ENCODE assay signal across 10 cellular contexts in genomic region chr6:11918021-11918738, GRCh38.
DNase-seq lines count a peak whose midpoint lies in the region; ATAC-seq and TF ChIP-seq lines count a peak whose summit lies in the region.
"Had no signal": no experiment of that assay in that cellular context is flagged by ENCODE, and none has a peak within 500 bp of the region (broad histone marks: within the 10 kb centered on the region; RNA-seq: fewer than 3 reads in every experiment).

No MANE protein-coding gene starts in this region.

- no peaks in the 10 kb centered on the region for H3K27me3 Mint-ChIP-seq in naive thymus-derived CD4-positive, alpha-beta T cell

- H3K9me3 Mint-ChIP-seq in naive thymus-derived CD4-positive, alpha-beta T cell = no peaks in the 10 kb centered on the region

- H3K36me3 Mint-ChIP-seq in naive thymus-derived CD4-positive, alpha-beta T cell = no peaks in the 10 kb centered on the region

- no peak for TF ChIP-seq POLR2A in thyroid gland (IDR thresholded peaks at IDR 0.05)

- 80 to 84% methylated on average over 8 of the region's 8 CpGs for WGBS in thyroid gland, 2 donors

- H3K4me1 ChIP-seq in colonic mucosa (peaks cover 4% of the 10 kb centered on the region), muscle layer of duodenum (ENCODE audit: control insufficient read depth in 1 of 2, insufficient read depth in 2 of 2, low read length in 2 of 2) (peaks cover 0 to 23% of the 10 kb centered on the region in 2 donors), thyroid gland (no peaks in the 10 kb centered on the region)
- H3K4me1 ChIP-seq in naive thymus-derived CD4-positive, alpha-beta T cell (ENCODE audit: control insufficient read depth in 2 of 2, insufficient read depth in 2 of 2, low read length in 2 of 2) = no peaks in the 10 kb centered on the region

- H3K27ac ChIP-seq in colonic mucosa (peak overlapping the region; percentile 51), muscle layer of duodenum (ENCODE audit: low read length) (peak overlapping the region; percentile 84), thyroid gland (no peak overlapping the region)
- H3K27ac ChIP-seq in naive thymus-derived CD4-positive, alpha-beta T cell (ENCODE audit: low read depth, low read length) = no peak overlapping the region
- H3K27ac ChIP-seq: WERI-Rb-1 had no signal

- H3K27me3 ChIP-seq in colonic mucosa (no peaks in the 10 kb centered on the region), muscle layer of duodenum (ENCODE audit: low read depth, low read length) (no peaks in the 10 kb centered on the region), thyroid gland (no peaks in the 10 kb centered on the region)
- H3K27me3 ChIP-seq in naive thymus-derived CD4-positive, alpha-beta T cell (ENCODE audit: control insufficient read depth in 2 of 2, insufficient read depth in 2 of 2, low read length in 2 of 2) = no peaks in the 10 kb centered on the region

- H3K4me3 ChIP-seq in colonic mucosa = no peak overlapping the region
- no peak overlapping the region for H3K4me3 ChIP-seq in muscle layer of duodenum (ENCODE audit: low read depth in 1 of 2, low read length in 2 of 2)
- H3K4me3 ChIP-seq in thyroid gland (replicated peaks in 1 of 3) = no peak overlapping the region
- H3K4me3 ChIP-seq in naive thymus-derived CD4-positive, alpha-beta T cell (ENCODE audit: low read length) = no peak overlapping the region

- H3K4me3 Mint-ChIP-seq in naive thymus-derived CD4-positive, alpha-beta T cell = no peak overlapping the region

- peaks cover 0 to 1% (median 0%) of the 10 kb centered on the region in 7 donors for H3K4me1 Mint-ChIP-seq in naive thymus-derived CD4-positive, alpha-beta T cell

- H3K36me3 ChIP-seq in colonic mucosa (no peaks in the 10 kb centered on the region), muscle layer of duodenum (ENCODE audit: control insufficient read depth in 1 of 2, insufficient read depth in 2 of 2, low read length in 2 of 2) (no peaks in the 10 kb centered on the region), thyroid gland (no peaks in the 10 kb centered on the region)
- no peaks in the 10 kb centered on the region for H3K36me3 ChIP-seq in naive thymus-derived CD4-positive, alpha-beta T cell (ENCODE audit: control insufficient read depth in 2 of 3, insufficient read depth in 3 of 3, low read length in 3 of 3)
- H3K36me3 ChIP-seq: WERI-Rb-1 had no signal

- no peak for ATAC-seq in naive thymus-derived CD4-positive, alpha-beta T cell
- ATAC-seq in HG03175 (IDR thresholded peaks at IDR 0.05; ENCODE audit: unreplicated experiment) (no peak), HG03432 (IDR thresholded peaks at IDR 0.05; ENCODE audit: unreplicated experiment) (no peak)

- H3K27ac Mint-ChIP-seq in naive thymus-derived CD4-positive, alpha-beta T cell = peak overlapping the region in 2 of 9 donors; percentile 6 to 78

- intact Hi-C loops in colonic mucosa (cut with DNase I) = loop anchor here (10.0 kb wide), 1 partner anchor 213 kb away; no protein-coding TSS in a partner anchor
- intact Hi-C loops in thyroid gland (cut with DNase I) = no loop called here
- intact Hi-C loops in naive thymus-derived CD4-positive, alpha-beta T cell (cut with micrococcal nuclease) = loop anchor here in 1 of 2 donors (10.0 kb wide), 1 partner anchor 263 kb away; no protein-coding TSS in a partner anchor

- CTCF ChIA-PET in naive thymus-derived CD4-positive, alpha-beta T cell (lab: Charles Lee) = interaction anchor here (0.8 kb wide), 1 partner anchor 61 kb away, joined by 3 read pairs; no protein-coding TSS in a partner anchor

- no peak for TF ChIP-seq CTCF in AG09319 (IDR thresholded peaks at IDR 0.05; ENCODE audit: low read depth, low read length)
- TF ChIP-seq CTCF in colonic mucosa (IDR thresholded peaks at IDR 0.05) = no peak
- no peak for TF ChIP-seq CTCF in thyroid gland (IDR thresholded peaks at IDR 0.05)

- H3K9me3 ChIP-seq in colonic mucosa = no peaks in the 10 kb centered on the region
- no peaks in the 10 kb centered on the region for H3K9me3 ChIP-seq in muscle layer of duodenum (ENCODE audit: control insufficient read depth in 1 of 2, low read length in 2 of 2)
- no peaks in the 10 kb centered on the region for H3K9me3 ChIP-seq in thyroid gland
- H3K9me3 ChIP-seq in naive thymus-derived CD4-positive, alpha-beta T cell (ENCODE audit: control insufficient read depth in 2 of 3, low read length in 3 of 3) = no peaks in the 10 kb centered on the region

- no peak overlapping the region for H3K9ac ChIP-seq in colonic mucosa (ENCODE audit: low read depth in 2 of 2, low read length in 2 of 2)

- DNase-seq in AG09319 (ENCODE audit: extremely low read depth, low read depth) (peak; percentile 58), LHCN-M2 (ENCODE audit: low read depth) (peak; percentile 74), colonic mucosa (peak; percentile 45), thyroid gland (no peak)
- no peak for DNase-seq in naive thymus-derived CD4-positive, alpha-beta T cell
- DNase-seq: NCI-H2171 had no signal

- POLR2A ChIA-PET in naive thymus-derived CD4-positive, alpha-beta T cell (lab: Charles Lee) = interaction anchor here (0.6 kb wide), 1 partner anchor 90 kb away, joined by 4 read pairs; no protein-coding TSS in a partner anchor

Comparison
In these comparisons a context has a peak if more than half of its experiments do, and no peak if none do; other contexts are left out.
1. DNase-seq: peak in AG09319 (single experiment), LHCN-M2 (single experiment) and colonic mucosa (single experiment); none in thyroid gland (0 of 2) and naive thymus-derived CD4-positive, alpha-beta T cell (0 of 9).
2. H3K27ac ChIP-seq: peak in colonic mucosa (single experiment) and muscle layer of duodenum (single experiment); none in thyroid gland (0 of 3) and naive thymus-derived CD4-positive, alpha-beta T cell (single experiment).